ENCODE assay signal across 18 cellular contexts in the genomic region with DNA sequence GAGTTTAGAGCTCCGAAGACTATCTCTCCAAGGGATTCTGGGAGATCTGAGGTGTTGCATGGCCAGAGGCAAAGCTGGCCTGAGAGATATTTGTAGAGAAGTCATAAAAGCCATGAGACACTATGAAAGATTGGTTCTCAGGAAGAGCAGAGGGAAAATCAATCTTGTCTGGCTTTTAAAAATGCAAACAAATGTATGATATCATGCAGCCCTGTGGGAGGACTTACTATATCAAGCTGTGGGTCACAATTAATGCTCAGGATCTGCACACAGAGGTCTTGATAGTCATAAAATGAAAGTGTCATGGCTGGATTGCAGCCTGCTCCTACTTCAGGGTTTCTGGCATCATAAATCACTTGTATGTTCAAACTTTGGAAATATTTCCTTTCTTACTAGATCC.
DNase-seq lines count a peak whose midpoint lies in the region; ATAC-seq and TF ChIP-seq lines count a peak whose summit lies in the region.
"Had no signal": no experiment of that assay in that cellular context is flagged by ENCODE, and none has a peak within 500 bp of the region (broad histone marks: within the 10 kb centered on the region; RNA-seq: fewer than 3 reads in every experiment).

No MANE protein-coding gene starts in this region.

- no peaks in the 10 kb centered on the region for H3K36me3 ChIP-seq in PC-3 (ENCODE audit: low read depth, low read length)
- H3K36me3 ChIP-seq in mesenchymal stem cell (ENCODE audit: control insufficient read depth in 1 of 2, insufficient read depth in 2 of 2, low read depth in 1 of 2, low read length in 2 of 2) = no peaks in the 10 kb centered on the region
- no peaks in the 10 kb centered on the region for H3K36me3 ChIP-seq in hepatocyte (replicated peaks; ENCODE audit: insufficient read depth, low read depth)

- H3K4ac ChIP-seq in mesenchymal stem cell (ENCODE audit: low read depth in 1 of 2, low read length in 2 of 2) = no peak overlapping the region

- intact Hi-C loops in PC-3 (cut with micrococcal nuclease) = loop anchor here (2.0 kb wide), 1 partner anchor 20 kb away; no protein-coding TSS in a partner anchor

- no peak overlapping the region for H3K14ac ChIP-seq in mesenchymal stem cell (ENCODE audit: low read length in 2 of 2)

- H3K9ac ChIP-seq in PC-3 (ENCODE audit: low read length) (no peak overlapping the region), mesenchymal stem cell (ENCODE audit: low read length) (no peak overlapping the region)

- no peak overlapping the region for H4K8ac ChIP-seq in mesenchymal stem cell (ENCODE audit: low read length)

- H3K4me2 ChIP-seq in PC-3 (ENCODE audit: low read length) (no peak overlapping the region), mesenchymal stem cell (ENCODE audit: low read length, poor library complexity, severe bottlenecking) (no peak overlapping the region), hepatocyte (no peak overlapping the region)
- H3K4me2 ChIP-seq: A549 had no signal

- H3K9me3 ChIP-seq in PC-3 (ENCODE audit: low read length) = no peaks in the 10 kb centered on the region
- H3K9me3 ChIP-seq in mesenchymal stem cell (ENCODE audit: control insufficient read depth, low read length) = no peaks in the 10 kb centered on the region
- H3K9me3 ChIP-seq in hepatocyte (ENCODE audit: low read depth) = no peaks in the 10 kb centered on the region
- H3K9me3 ChIP-seq: A549 had no signal

- no TSS peak for BruUV-seq in PC-3 (replicated peaks; lab: Mats Ljungman, UMichigan)

- H2BK15ac ChIP-seq in mesenchymal stem cell (ENCODE audit: low read depth, poor library complexity, severe bottlenecking) = no peak overlapping the region

- POLR2A ChIA-PET in HEK293T (lab: Yijun Ruan, JAX) (interaction anchor here (1.3 kb wide), 1 partner anchor 8 kb away, joined by 3 read pairs; no protein-coding TSS in a partner anchor), PC-3 (lab: Charles Lee; ENCODE audit: unreplicated experiment) (interaction anchor here (0.6 kb wide), 1 partner anchor 292 kb away, joined by 3 read pairs; no protein-coding TSS in a partner anchor)

- DNase-seq in EH (ENCODE audit: low read depth) (peak; percentile 40), HEK293T (ENCODE audit: extremely low spot score) (no peak), PC-3 (peak; percentile 19), mesenchymal stem cell (peak; percentile 14), hepatocyte (ENCODE audit: low spot score) (no peak), OCI-M1 (lab: John Stamatoyannopoulos, UW) (no peak)
- DNase-seq: CD8-positive, alpha-beta T cell; COR-L47; DMS153; DMS79 treated with DMSO at 0.1 percent for 48 hours; GF-D8; Karpas-422 had no signal

- H3F3A ChIP-seq in PC-3 (ENCODE audit: low read length, unreplicated experiment) = no peaks in the 10 kb centered on the region

- H3K27ac ChIP-seq in PC-3 (ENCODE audit: low read length) = no peak overlapping the region
- H3K27ac ChIP-seq in mesenchymal stem cell (ENCODE audit: low read length, poor library complexity, severe bottlenecking) = no peak overlapping the region
- no peak overlapping the region for H3K27ac ChIP-seq in hepatocyte
- H3K27ac ChIP-seq: A549 had no signal

- H3K27me3 ChIP-seq in PC-3 (ENCODE audit: low read length) = no peaks in the 10 kb centered on the region
- H3K27me3 ChIP-seq in mesenchymal stem cell (ENCODE audit: control insufficient read depth in 1 of 2, insufficient read depth in 1 of 2, low read length in 2 of 2) = no peaks in the 10 kb centered on the region
- H3K27me3 ChIP-seq in hepatocyte = no peaks in the 10 kb centered on the region

- H2BK12ac ChIP-seq in mesenchymal stem cell (ENCODE audit: low read length in 2 of 2) = no peak overlapping the region

- H4K91ac ChIP-seq in mesenchymal stem cell (ENCODE audit: low read length) = no peak overlapping the region

- H3K4me3 ChIP-seq in PC-3 (ENCODE audit: low read length) (no peak overlapping the region), mesenchymal stem cell (ENCODE audit: insufficient read depth in 1 of 2, low read depth in 1 of 2, low read length in 2 of 2) (no peak overlapping the region), hepatocyte (no peak overlapping the region)
- H3K4me3 ChIP-seq: A549, GM12878 had no signal

- 46% methylated on average over 1 of the region's 1 CpG for WGBS in mesenchymal stem cell
- WGBS in hepatocyte (ENCODE audit: low lambda C conversion rate, missing lambda C conversion rate) = 26% methylated on average over 1 of the region's 1 CpG

- no peaks in the 10 kb centered on the region for H3K9me2 ChIP-seq in PC-3 (replicated peaks; ENCODE audit: low read length)
- H3K9me2 ChIP-seq in hepatocyte (replicated peaks; ENCODE audit: insufficient read depth) = no peaks in the 10 kb centered on the region

- H3K79me2 ChIP-seq in PC-3 (ENCODE audit: low read length) (no peaks in the 10 kb centered on the region), hepatocyte (no peaks in the 10 kb centered on the region)

- H2AFZ ChIP-seq in PC-3 (ENCODE audit: low read length) (no peak overlapping the region), mesenchymal stem cell (ENCODE audit: low read depth, low read length) (no peak overlapping the region), hepatocyte (no peak overlapping the region)

- no peaks in the 10 kb centered on the region for H3K79me1 ChIP-seq in mesenchymal stem cell (replicated peaks; ENCODE audit: low read length, poor library complexity, severe bottlenecking)

- no peak overlapping the region for H3K23ac ChIP-seq in mesenchymal stem cell (ENCODE audit: low read length in 2 of 2)

- H3K4me1 ChIP-seq in PC-3 (ENCODE audit: insufficient read depth, low read length) (no peaks in the 10 kb centered on the region), mesenchymal stem cell (ENCODE audit: control insufficient read depth, insufficient read depth, low read depth, low read length) (no peaks in the 10 kb centered on the region), hepatocyte (ENCODE audit: insufficient read depth) (no peaks in the 10 kb centered on the region)
- H3K4me1 ChIP-seq: A549 had no signal

- H2BK120ac ChIP-seq in mesenchymal stem cell (ENCODE audit: low read depth, low read length) = no peak overlapping the region

- no peak overlapping the region for H2BK5ac ChIP-seq in mesenchymal stem cell (ENCODE audit: low read depth, low read length, poor library complexity, severe bottlenecking)

- H4K20me1 ChIP-seq in PC-3 (ENCODE audit: low read length) = no peaks in the 10 kb centered on the region
- no peaks in the 10 kb centered on the region for H4K20me1 ChIP-seq in hepatocyte (ENCODE audit: insufficient read depth, poor library complexity, severe bottlenecking)

- no peak for TF ChIP-seq CTCF in PC-3 (conservative IDR thresholded peaks at IDR 0.05; ENCODE audit: low read depth, low read length)
- TF ChIP-seq CTCF in hepatocyte (IDR thresholded peaks at IDR 0.05; ENCODE audit: poor library complexity) = no peak

- CTCF ChIA-PET in HEK293T (lab: Yijun Ruan, JAX) = no interaction called here
- CTCF ChIA-PET in PC-3 (lab: Charles Lee) = no interaction called here

- no peak overlapping the region for H2AK5ac ChIP-seq in mesenchymal stem cell (ENCODE audit: low read length, severe bottlenecking)

- peak; percentile 84 for ATAC-seq in PC-3
- no peak for ATAC-seq in HG03457 (IDR thresholded peaks at IDR 0.05; ENCODE audit: unreplicated experiment)
- no peak for ATAC-seq in GM21723 (IDR thresholded peaks at IDR 0.05; ENCODE audit: unreplicated experiment)
- ATAC-seq: A549; CD8-positive, alpha-beta T cell; GM12878; HCT116; HepG2 had no signal

- H3K18ac ChIP-seq in mesenchymal stem cell (ENCODE audit: low read depth in 1 of 2, low read length in 2 of 2) = no peak overlapping the region

TF ChIP-seq in HEK293T, 16 proteins besides CTCF, POLR2A, EP300 and RAD21:
- TF ChIP-seq CTBP1 (IDR thresholded peaks at IDR 0.05; ENCODE audit: borderline replicate concordance) (no peak), HDGF (IDR thresholded peaks at IDR 0.05; ENCODE audit: borderline replicate concordance) (no peak), BHLHE40 (IDR thresholded peaks at IDR 0.05; ENCODE audit: borderline replicate concordance) (no peak), ELF4 (IDR thresholded peaks at IDR 0.05) (no peak), TARDBP (IDR thresholded peaks at IDR 0.05) (no peak), SP1 (IDR thresholded peaks at IDR 0.05) (no peak), FOXK2 (IDR thresholded peaks at IDR 0.05) (no peak)
- TF ChIP-seq, protein P1, sequence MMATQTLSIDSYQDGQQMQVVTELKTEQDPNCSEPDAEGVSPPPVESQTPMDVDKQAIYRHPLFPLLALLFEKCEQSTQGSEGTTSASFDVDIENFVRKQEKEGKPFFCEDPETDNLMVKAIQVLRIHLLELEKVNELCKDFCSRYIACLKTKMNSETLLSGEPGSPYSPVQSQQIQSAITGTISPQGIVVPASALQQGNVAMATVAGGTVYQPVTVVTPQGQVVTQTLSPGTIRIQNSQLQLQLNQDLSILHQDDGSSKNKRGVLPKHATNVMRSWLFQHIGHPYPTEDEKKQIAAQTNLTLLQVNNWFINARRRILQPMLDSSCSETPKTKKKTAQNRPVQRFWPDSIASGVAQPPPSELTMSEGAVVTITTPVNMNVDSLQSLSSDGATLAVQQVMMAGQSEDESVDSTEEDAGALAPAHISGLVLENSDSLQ (IDR thresholded peaks at IDR 0.05) = peak; percentile 47

Comparison
In these comparisons a context has a peak if more than half of its experiments do, and no peak if none do; other contexts are left out.
1. DNase-seq: peak in EH (single experiment), PC-3 (single experiment) and mesenchymal stem cell (single experiment); none in HEK293T (single experiment), hepatocyte (single experiment) and OCI-M1 (single experiment).